9 cellular contexts compared by ENCODE assay signal in the genomic region with DNA sequence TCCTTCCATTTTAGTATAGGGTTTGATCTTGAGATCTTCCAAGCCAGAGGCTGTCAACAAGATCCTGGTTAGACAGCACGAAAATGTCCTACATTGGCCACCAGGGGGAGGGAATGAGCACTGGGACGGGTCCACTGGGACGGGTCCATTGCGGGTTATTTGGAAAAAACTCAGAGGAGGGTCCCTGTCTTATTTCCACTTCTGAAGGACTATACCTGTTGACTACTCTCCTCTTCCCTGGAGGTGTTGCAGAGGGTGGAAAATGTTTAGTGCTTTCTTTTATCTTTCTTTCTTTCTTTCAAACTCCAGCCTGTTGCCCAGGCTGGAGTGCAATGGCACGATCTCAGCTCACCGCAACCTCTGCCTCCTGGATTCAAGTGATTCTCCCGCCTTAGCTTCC. TPM values are rescaled to one million over a fixed set of nuclear protein-coding genes. Genes with fewer than 3 reads are reported as not detected.
DNase-seq lines count a peak whose midpoint lies in the region; ATAC-seq and TF ChIP-seq lines count a peak whose summit lies in the region.
"Had no signal": no experiment of that assay in that cellular context is flagged by ENCODE, and none has a peak within 500 bp of the region (broad histone marks: within the 10 kb centered on the region; RNA-seq: fewer than 3 reads in every experiment).

No MANE protein-coding gene starts in this region.

- 30% methylated on average over 7 of the region's 7 CpGs for WGBS in esophagus muscularis mucosa

- H3K9me3 ChIP-seq in esophagus muscularis mucosa (no peaks in the 10 kb centered on the region), osteoblast (ENCODE audit: low read depth, low read length) (no peaks in the 10 kb centered on the region)

- H3K4me2 ChIP-seq in osteoblast (ENCODE audit: insufficient read depth, low read length): no peak overlapping the region

- intact Hi-C loops in esophagus muscularis mucosa (cut with DNase I): loop anchor here (2.0 kb wide), 1 partner anchor 64 kb away; no protein-coding TSS in a partner anchor

- H3K4me3 ChIP-seq in esophagus muscularis mucosa (no peak overlapping the region), osteoblast (ENCODE audit: insufficient read depth, low read length) (no peak overlapping the region)

- no peaks in the 10 kb centered on the region for H4K20me1 ChIP-seq in osteoblast (ENCODE audit: insufficient read depth, low read length)

- peak; percentile 52 to 73 (median 54) for TF ChIP-seq CTCF in esophagus muscularis mucosa (IDR thresholded peaks at IDR 0.05)
- peak; percentile 82 for TF ChIP-seq CTCF in osteoblast (IDR thresholded peaks at IDR 0.05; ENCODE audit: extremely low read depth, low read depth, low read length)

- H3K79me2 ChIP-seq in osteoblast (ENCODE audit: insufficient read depth, low read length): no peaks in the 10 kb centered on the region

- DNase-seq in NCI-H82 (lab: John Stamatoyannopoulos, UW) (peak; percentile 79), NCI-H82 treated with DMSO at 0.1 percent for 48 hours (lab: John Stamatoyannopoulos, UW; ENCODE audit: unreplicated experiment) (no peak), NCI-H2171 (lab: John Stamatoyannopoulos, UW) (peak; percentile 21), esophagus muscularis mucosa (ENCODE audit: extremely low spot score) (no peak), osteoblast (ENCODE audit: insufficient read length, low spot score, missing footprints) (peak; percentile 95), T1000 (lab: John Stamatoyannopoulos, UW) (no peak)
- DNase-seq in activated CD8-positive, alpha-beta memory T cell treated with anti-CD3 and anti-CD28 coated beads for 1 hour (ENCODE audit: extremely low read depth in 1 of 2, low read depth in 1 of 2): peak; percentile 19 to 32

- TF ChIP-seq EP300 in esophagus muscularis mucosa (IDR thresholded peaks at IDR 0.05): no peak

- no peak overlapping the region for H2AFZ ChIP-seq in osteoblast (ENCODE audit: low read length)

- H3K27ac ChIP-seq in esophagus muscularis mucosa (replicated peaks in 1 of 4) (no peak overlapping the region), osteoblast (ENCODE audit: low read depth, low read length) (no peak overlapping the region)

- peaks cover 0 to 44% (median 9%) of the 10 kb centered on the region in 4 donors for H3K27me3 ChIP-seq in esophagus muscularis mucosa
- H3K27me3 ChIP-seq in osteoblast (ENCODE audit: insufficient read depth, low read length): peaks cover 32% of the 10 kb centered on the region

- ATAC-seq in HG03139 (IDR thresholded peaks at IDR 0.05; ENCODE audit: unreplicated experiment): no peak

- no peak for TF ChIP-seq POLR2A in esophagus muscularis mucosa (IDR thresholded peaks at IDR 0.05; ENCODE audit: low read depth)

- H3K4me1 ChIP-seq in esophagus muscularis mucosa (peaks cover 12 to 21% (median 18%) of the 10 kb centered on the region in 4 donors), osteoblast (ENCODE audit: insufficient read depth, low read length) (no peaks in the 10 kb centered on the region)

- no peaks in the 10 kb centered on the region for H3K36me3 ChIP-seq in esophagus muscularis mucosa
- no peaks in the 10 kb centered on the region for H3K36me3 ChIP-seq in osteoblast (ENCODE audit: insufficient read depth, low read length)

RNA-seq across cellular contexts. Expression of gene TTLL6, which starts 2.5 kb away (rescaled TPM):
- total RNA-seq in esophagus muscularis mucosa: 1 to 10 TPM in 1 of 4 donors, under 1 TPM in 2, not detected in 1; under 0.01 to 1.1 (median 0.29) TPM
- total RNA-seq in osteoblast: not detected in 2 replicates
- total RNA-seq: frontal cortex had no signal

RNA-seq across cellular contexts. Expression of gene CALCOCO2, which starts 16.3 kb away (rescaled TPM):
- total RNA-seq in esophagus muscularis mucosa (100 to 1,000 TPM; 157 to 210 (median 183) TPM), osteoblast (103 and 105 TPM in 2 replicates)

Comparison
In these comparisons a context has a peak if more than half of its experiments do, and no peak if none do; other contexts are left out.
1. DNase-seq: peak in NCI-H82 (single experiment), NCI-H2171 (single experiment), activated CD8-positive, alpha-beta memory T cell treated with anti-CD3 and anti-CD28 coated beads for 1 hour (2 of 2) and osteoblast (single experiment); none in NCI-H82 treated with DMSO at 0.1 percent for 48 hours (single experiment), esophagus muscularis mucosa (single experiment) and T1000 (single experiment).